ENCODE assay signal across 10 cellular contexts in the genomic region with DNA sequence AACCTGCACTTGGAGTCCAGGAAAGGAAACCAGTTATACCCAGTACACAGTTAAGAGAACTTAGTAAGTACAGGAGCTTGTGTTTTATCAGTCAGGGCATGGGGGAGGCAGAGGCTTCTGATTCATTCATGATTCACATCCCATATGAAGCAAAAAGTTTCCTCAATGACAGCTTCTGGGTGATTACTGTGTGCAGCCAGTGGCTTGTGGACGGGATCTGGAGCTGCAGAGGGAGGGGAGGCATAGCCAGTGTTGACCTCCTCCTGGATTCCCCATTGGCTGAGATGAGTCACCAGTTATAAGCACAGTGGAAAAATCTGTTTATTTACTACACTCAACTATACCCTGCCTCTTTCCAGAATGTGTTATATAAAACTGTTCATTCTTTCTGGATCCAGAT. TPM values are rescaled to one million over a fixed set of nuclear protein-coding genes. Genes with fewer than 3 reads are reported as not detected.
DNase-seq lines count a peak whose midpoint lies in the region; ATAC-seq lines count a peak whose summit lies in the region.
"Had no signal": no experiment of that assay in that cellular context is flagged by ENCODE, and none has a peak within 500 bp of the region (broad histone marks: within the 10 kb centered on the region; RNA-seq: fewer than 3 reads in every experiment).

No MANE protein-coding gene starts in this region.

- peak; percentile 95 for DNase-seq in RPMI7951 (ENCODE audit: low read depth)
- DNase-seq in dermis microvascular lymphatic vessel endothelial cell (ENCODE audit: low read depth in 2 of 2) = peak; percentile 94 to 99
- DNase-seq in stimulated activated CD4-positive, alpha-beta T cell treated with anti-CD3 and anti-CD28 coated beads, Interleukin-15, amount 100 ng/mL, for 24 hours = peak; percentile 74
- DNase-seq in middle frontal gyrus (ENCODE audit: extremely low spot score, low spot score) = no peak
- no peak for DNase-seq in NCI-H1048 (lab: John Stamatoyannopoulos, UW)
- no peak for DNase-seq in D341Med (ENCODE audit: low spot score)

- peak; percentile 44 for ATAC-seq in GM18907 (IDR thresholded peaks at IDR 0.05; ENCODE audit: unreplicated experiment)
- no peak for ATAC-seq in HG02870 (IDR thresholded peaks at IDR 0.05; ENCODE audit: unreplicated experiment)

RNA-seq across cellular contexts. Expression of gene IL31RA, which starts 17.7 kb away (rescaled TPM):
- 0.24 and 0.68 TPM in 2 replicates for total RNA-seq in RPMI7951 (2014; rRNA removed; shearing (Covaris generic))
- 0.38 and 0.51 TPM in 2 replicates for total RNA-seq in dermis microvascular lymphatic vessel endothelial cell
- total RNA-seq: H1, liver had no signal

Comparison
In these comparisons a context has a peak if more than half of its experiments do, and no peak if none do; other contexts are left out.
1. DNase-seq: peak in RPMI7951 (single experiment), dermis microvascular lymphatic vessel endothelial cell (2 of 2) and stimulated activated CD4-positive, alpha-beta T cell treated with anti-CD3 and anti-CD28 coated beads, Interleukin-15, amount 100 ng/mL, for 24 hours (single experiment); none in middle frontal gyrus (single experiment), NCI-H1048 (single experiment) and D341Med (single experiment).